Comparison of ENCODE assay signal across 1 cellular context in genomic region chr2:3536682-3537632, GRCh38.
A peak's percentile ranks its signal among the peaks of the same experiment; 100 is the strongest.
TF ChIP-seq lines count a peak whose summit lies in the region.

No MANE protein-coding gene starts in this region.

TF ChIP-seq in HepG2, 621 proteins besides CTCF, POLR2A, EP300 and RAD21 (continued from another document and continues in another):
- TF ChIP-seq ZBTB26 (CRISPR knock-in tag; IDR thresholded peaks at IDR 0.05; ENCODE audit: borderline replicate concordance) (no peak), ARNT2 (CRISPR knock-in tag; IDR thresholded peaks at IDR 0.05; ENCODE audit: low read depth) (no peak), ZNF629 (CRISPR knock-in tag; conservative IDR thresholded peaks at IDR 0.05) (peak; percentile 11; the same call in 1 of the 2 replicates), FOXA3 (CRISPR knock-in tag; IDR thresholded peaks at IDR 0.05) (peak; percentile 3; the same call in 1 of the 2 replicates), ZNF839 (CRISPR knock-in tag; IDR thresholded peaks at IDR 0.05; ENCODE audit: borderline replicate concordance) (no peak), HNRNPK (IDR thresholded peaks at IDR 0.05; ENCODE audit: low read depth, low read length, poor library complexity, severe bottlenecking) (no peak), EHMT2 (IDR thresholded peaks at IDR 0.05; ENCODE audit: borderline replicate concordance, low read depth, low read length) (no peak), BORCS8-MEF2B (CRISPR knock-in tag; IDR thresholded peaks at IDR 0.05) (0 out of 2 replicates have a peak, but pooled peaks have one; percentile 16), ZZZ3 (CRISPR knock-in tag; IDR thresholded peaks at IDR 0.05; ENCODE audit: borderline replicate concordance) (no peak; the same call in 1 of the 2 replicates), ZMAT3 (CRISPR knock-in tag; conservative IDR thresholded peaks at IDR 0.05) (0 out of 2 replicates have a peak, but pooled peaks have one; percentile 13), ZNF337 (CRISPR knock-in tag; IDR thresholded peaks at IDR 0.05; ENCODE audit: borderline replicate concordance, low read depth) (no peak), HCFC1 (IDR thresholded peaks at IDR 0.05; ENCODE audit: low read depth, low read length) (peak; percentile 7; the same call in 1 of the 2 replicates), IRF9 (CRISPR knock-in tag; IDR thresholded peaks at IDR 0.05; ENCODE audit: borderline replicate concordance) (no peak), RXRA (CRISPR knock-in tag; IDR thresholded peaks at IDR 0.05) (no peak; the same call in 1 of the 2 replicates), ZNF75D (CRISPR knock-in tag; IDR thresholded peaks at IDR 0.05; ENCODE audit: borderline replicate concordance) (no peak), ZFP41 (CRISPR knock-in tag; IDR thresholded peaks at IDR 0.05; ENCODE audit: borderline replicate concordance) (no peak; the same call in 1 of the 2 replicates), CENPBD1 (CRISPR knock-in tag; IDR thresholded peaks at IDR 0.05; ENCODE audit: borderline replicate concordance, low read depth) (no peak), KLF12 (CRISPR knock-in tag; IDR thresholded peaks at IDR 0.05; ENCODE audit: borderline replicate concordance) (peak; percentile 80; the same call in 1 of the 2 replicates), MAX (IDR thresholded peaks at IDR 0.05) (0 out of 2 replicates have a peak, but pooled peaks have one; percentile 45), YEATS4 (CRISPR knock-in tag; IDR thresholded peaks at IDR 0.05; ENCODE audit: borderline replicate concordance) (peak; percentile 51), ZNF460 (CRISPR knock-in tag; IDR thresholded peaks at IDR 0.05; ENCODE audit: borderline replicate concordance) (no peak; the same call in 1 of the 2 replicates), HOXA5 (CRISPR knock-in tag; IDR thresholded peaks at IDR 0.05) (peak; percentile 70; the same call in 1 of the 2 replicates), FOXA1 (IDR thresholded peaks at IDR 0.05) (no peak), FOXA1 (CRISPR knock-in tag; IDR thresholded peaks at IDR 0.05) (no peak), ZNF598 (CRISPR knock-in tag; IDR thresholded peaks at IDR 0.05; ENCODE audit: borderline replicate concordance) (0 out of 2 replicates have a peak, but pooled peaks have one; percentile 10), ZNF543 (CRISPR knock-in tag; IDR thresholded peaks at IDR 0.05) (0 out of 2 replicates have a peak, but pooled peaks have one; percentile 31), U2AF2 (IDR thresholded peaks at IDR 0.05; ENCODE audit: low read depth, low read length) (peak; percentile 62; the same call in 1 of the 2 replicates), POLR2G (IDR thresholded peaks at IDR 0.05; ENCODE audit: low read depth, low read length) (peak; percentile 62; the same call in 1 of the 2 replicates), ZNF558 (CRISPR knock-in tag; IDR thresholded peaks at IDR 0.05; ENCODE audit: borderline replicate concordance) (no peak), CREB1 (IDR thresholded peaks at IDR 0.05) (no peak), CREB1 (CRISPR knock-in tag; IDR thresholded peaks at IDR 0.05) (no peak; the same call in 1 of the 2 replicates), CBX1 (IDR thresholded peaks at IDR 0.05; ENCODE audit: low read depth) (peak; percentile 43), ZFP91 (CRISPR knock-in tag; IDR thresholded peaks at IDR 0.05; ENCODE audit: borderline replicate concordance) (peak; percentile 40; the same call in 1 of the 2 replicates), ZNF761 (CRISPR knock-in tag; conservative IDR thresholded peaks at IDR 0.05) (peak; percentile 80; the same call in 1 of the 2 replicates)
- TF ChIP-seq, protein P1, sequence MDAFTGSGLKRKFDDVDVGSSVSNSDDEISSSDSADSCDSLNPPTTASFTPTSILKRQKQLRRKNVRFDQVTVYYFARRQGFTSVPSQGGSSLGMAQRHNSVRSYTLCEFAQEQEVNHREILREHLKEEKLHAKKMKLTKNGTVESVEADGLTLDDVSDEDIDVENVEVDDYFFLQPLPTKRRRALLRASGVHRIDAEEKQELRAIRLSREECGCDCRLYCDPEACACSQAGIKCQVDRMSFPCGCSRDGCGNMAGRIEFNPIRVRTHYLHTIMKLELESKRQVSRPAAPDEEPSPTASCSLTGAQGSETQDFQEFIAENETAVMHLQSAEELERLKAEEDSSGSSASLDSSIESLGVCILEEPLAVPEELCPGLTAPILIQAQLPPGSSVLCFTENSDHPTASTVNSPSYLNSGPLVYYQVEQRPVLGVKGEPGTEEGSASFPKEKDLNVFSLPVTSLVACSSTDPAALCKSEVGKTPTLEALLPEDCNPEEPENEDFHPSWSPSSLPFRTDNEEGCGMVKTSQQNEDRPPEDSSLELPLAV (CRISPR knock-in tag; conservative IDR thresholded peaks at IDR 0.05; ENCODE audit: low read depth): no peak
- TF ChIP-seq, protein P2, sequence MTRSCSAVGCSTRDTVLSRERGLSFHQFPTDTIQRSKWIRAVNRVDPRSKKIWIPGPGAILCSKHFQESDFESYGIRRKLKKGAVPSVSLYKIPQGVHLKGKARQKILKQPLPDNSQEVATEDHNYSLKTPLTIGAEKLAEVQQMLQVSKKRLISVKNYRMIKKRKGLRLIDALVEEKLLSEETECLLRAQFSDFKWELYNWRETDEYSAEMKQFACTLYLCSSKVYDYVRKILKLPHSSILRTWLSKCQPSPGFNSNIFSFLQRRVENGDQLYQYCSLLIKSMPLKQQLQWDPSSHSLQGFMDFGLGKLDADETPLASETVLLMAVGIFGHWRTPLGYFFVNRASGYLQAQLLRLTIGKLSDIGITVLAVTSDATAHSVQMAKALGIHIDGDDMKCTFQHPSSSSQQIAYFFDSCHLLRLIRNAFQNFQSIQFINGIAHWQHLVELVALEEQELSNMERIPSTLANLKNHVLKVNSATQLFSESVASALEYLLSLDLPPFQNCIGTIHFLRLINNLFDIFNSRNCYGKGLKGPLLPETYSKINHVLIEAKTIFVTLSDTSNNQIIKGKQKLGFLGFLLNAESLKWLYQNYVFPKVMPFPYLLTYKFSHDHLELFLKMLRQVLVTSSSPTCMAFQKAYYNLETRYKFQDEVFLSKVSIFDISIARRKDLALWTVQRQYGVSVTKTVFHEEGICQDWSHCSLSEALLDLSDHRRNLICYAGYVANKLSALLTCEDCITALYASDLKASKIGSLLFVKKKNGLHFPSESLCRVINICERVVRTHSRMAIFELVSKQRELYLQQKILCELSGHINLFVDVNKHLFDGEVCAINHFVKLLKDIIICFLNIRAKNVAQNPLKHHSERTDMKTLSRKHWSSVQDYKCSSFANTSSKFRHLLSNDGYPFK (CRISPR knock-in tag; IDR thresholded peaks at IDR 0.05; ENCODE audit: borderline replicate concordance): peak; percentile 54; the same call in 1 of the 2 replicates
- TF ChIP-seq, protein P3, sequence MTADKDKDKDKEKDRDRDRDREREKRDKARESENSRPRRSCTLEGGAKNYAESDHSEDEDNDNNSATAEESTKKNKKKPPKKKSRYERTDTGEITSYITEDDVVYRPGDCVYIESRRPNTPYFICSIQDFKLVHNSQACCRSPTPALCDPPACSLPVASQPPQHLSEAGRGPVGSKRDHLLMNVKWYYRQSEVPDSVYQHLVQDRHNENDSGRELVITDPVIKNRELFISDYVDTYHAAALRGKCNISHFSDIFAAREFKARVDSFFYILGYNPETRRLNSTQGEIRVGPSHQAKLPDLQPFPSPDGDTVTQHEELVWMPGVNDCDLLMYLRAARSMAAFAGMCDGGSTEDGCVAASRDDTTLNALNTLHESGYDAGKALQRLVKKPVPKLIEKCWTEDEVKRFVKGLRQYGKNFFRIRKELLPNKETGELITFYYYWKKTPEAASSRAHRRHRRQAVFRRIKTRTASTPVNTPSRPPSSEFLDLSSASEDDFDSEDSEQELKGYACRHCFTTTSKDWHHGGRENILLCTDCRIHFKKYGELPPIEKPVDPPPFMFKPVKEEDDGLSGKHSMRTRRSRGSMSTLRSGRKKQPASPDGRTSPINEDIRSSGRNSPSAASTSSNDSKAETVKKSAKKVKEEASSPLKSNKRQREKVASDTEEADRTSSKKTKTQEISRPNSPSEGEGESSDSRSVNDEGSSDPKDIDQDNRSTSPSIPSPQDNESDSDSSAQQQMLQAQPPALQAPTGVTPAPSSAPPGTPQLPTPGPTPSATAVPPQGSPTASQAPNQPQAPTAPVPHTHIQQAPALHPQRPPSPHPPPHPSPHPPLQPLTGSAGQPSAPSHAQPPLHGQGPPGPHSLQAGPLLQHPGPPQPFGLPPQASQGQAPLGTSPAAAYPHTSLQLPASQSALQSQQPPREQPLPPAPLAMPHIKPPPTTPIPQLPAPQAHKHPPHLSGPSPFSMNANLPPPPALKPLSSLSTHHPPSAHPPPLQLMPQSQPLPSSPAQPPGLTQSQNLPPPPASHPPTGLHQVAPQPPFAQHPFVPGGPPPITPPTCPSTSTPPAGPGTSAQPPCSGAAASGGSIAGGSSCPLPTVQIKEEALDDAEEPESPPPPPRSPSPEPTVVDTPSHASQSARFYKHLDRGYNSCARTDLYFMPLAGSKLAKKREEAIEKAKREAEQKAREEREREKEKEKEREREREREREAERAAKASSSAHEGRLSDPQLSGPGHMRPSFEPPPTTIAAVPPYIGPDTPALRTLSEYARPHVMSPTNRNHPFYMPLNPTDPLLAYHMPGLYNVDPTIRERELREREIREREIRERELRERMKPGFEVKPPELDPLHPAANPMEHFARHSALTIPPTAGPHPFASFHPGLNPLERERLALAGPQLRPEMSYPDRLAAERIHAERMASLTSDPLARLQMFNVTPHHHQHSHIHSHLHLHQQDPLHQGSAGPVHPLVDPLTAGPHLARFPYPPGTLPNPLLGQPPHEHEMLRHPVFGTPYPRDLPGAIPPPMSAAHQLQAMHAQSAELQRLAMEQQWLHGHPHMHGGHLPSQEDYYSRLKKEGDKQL (CRISPR knock-in tag; IDR thresholded peaks at IDR 0.05; ENCODE audit: low read depth): no peak
- TF ChIP-seq, protein P4, sequence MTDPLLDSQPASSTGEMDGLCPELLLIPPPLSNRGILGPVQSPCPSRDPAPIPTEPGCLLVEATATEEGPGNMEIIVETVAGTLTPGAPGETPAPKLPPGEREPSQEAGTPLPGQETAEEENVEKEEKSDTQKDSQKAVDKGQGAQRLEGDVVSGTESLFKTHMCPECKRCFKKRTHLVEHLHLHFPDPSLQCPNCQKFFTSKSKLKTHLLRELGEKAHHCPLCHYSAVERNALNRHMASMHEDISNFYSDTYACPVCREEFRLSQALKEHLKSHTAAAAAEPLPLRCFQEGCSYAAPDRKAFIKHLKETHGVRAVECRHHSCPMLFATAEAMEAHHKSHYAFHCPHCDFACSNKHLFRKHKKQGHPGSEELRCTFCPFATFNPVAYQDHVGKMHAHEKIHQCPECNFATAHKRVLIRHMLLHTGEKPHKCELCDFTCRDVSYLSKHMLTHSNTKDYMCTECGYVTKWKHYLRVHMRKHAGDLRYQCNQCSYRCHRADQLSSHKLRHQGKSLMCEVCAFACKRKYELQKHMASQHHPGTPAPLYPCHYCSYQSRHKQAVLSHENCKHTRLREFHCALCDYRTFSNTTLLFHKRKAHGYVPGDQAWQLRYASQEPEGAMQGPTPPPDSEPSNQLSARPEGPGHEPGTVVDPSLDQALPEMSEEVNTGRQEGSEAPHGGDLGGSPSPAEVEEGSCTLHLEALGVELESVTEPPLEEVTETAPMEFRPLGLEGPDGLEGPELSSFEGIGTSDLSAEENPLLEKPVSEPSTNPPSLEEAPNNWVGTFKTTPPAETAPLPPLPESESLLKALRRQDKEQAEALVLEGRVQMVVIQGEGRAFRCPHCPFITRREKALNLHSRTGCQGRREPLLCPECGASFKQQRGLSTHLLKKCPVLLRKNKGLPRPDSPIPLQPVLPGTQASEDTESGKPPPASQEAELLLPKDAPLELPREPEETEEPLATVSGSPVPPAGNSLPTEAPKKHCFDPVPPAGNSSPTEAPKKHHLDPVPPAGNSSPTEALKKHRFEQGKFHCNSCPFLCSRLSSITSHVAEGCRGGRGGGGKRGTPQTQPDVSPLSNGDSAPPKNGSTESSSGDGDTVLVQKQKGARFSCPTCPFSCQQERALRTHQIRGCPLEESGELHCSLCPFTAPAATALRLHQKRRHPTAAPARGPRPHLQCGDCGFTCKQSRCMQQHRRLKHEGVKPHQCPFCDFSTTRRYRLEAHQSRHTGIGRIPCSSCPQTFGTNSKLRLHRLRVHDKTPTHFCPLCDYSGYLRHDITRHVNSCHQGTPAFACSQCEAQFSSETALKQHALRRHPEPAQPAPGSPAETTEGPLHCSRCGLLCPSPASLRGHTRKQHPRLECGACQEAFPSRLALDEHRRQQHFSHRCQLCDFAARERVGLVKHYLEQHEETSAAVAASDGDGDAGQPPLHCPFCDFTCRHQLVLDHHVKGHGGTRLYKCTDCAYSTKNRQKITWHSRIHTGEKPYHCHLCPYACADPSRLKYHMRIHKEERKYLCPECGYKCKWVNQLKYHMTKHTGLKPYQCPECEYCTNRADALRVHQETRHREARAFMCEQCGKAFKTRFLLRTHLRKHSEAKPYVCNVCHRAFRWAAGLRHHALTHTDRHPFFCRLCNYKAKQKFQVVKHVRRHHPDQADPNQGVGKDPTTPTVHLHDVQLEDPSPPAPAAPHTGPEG (CRISPR knock-in tag; IDR thresholded peaks at IDR 0.05): 0 out of 2 replicates have a peak, but pooled peaks have one; percentile 76
